Comparison of ENCODE assay signal across 8 cellular contexts in the genomic region with DNA sequence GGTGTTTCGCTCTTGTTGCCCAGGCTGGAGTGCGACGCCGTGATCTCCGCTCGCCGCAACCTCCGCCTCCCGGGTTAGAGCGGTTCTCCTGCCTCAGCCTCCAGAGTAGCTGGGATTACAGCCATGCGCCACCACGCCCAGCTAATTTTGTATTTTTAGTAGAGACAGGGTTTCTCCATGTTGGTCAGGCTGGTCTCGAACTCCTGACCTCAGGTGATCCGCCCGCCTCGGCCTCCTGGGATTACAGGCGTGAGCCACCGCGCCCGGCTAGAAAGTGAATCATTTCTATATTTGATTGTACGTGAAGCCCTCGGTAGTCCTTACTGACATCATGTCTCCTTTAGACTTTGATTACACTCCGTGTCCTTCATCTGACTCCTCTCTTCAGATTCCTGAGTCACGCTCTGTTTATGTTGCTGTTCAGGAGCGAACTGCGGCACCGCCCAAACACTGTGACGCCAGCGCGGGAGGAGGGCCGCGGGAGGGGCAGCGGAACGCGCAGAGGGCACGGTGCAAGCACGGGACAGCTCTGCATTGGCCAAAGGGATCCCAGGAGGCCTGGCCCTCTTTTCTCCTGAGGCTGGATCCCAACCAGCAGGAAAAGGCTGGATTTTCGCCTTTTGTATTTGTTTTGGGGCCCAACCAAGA.
A peak's percentile ranks its signal among the peaks of the same experiment; 100 is the strongest.
DNase-seq lines count a peak whose midpoint lies in the region; ATAC-seq and TF ChIP-seq lines count a peak whose summit lies in the region.

No MANE protein-coding gene starts in this region.

- H3K27ac ChIP-seq in skin epidermis, result peak overlapping the region in 20 of 21 experiments; percentile 73 to 96 (median 93)

- DNase-seq in GM12865 (ENCODE audit: low read depth) (peak; percentile 82), NCI-H2227 treated with DMSO at 0.1 percent for 48 hours (lab: John Stamatoyannopoulos, UW) (peak; percentile 43), iPS-NIHi7 (ENCODE audit: extremely low spot score) (peak; percentile 92), COR-L47 (lab: John Stamatoyannopoulos, UW) (no peak)
- DNase-seq in activated CD4-positive, CD25-positive, alpha-beta regulatory T cell treated with anti-CD3 and anti-CD28 coated beads, Interleukin-2, amount 50 U/mL, for 72 hours, result peak; percentile 85
- DNase-seq in central memory CD8-positive, alpha-beta T cell (ENCODE audit: low spot score in 2 of 2), result peak; percentile 83 to 88

- no peaks in the 10 kb centered on the region for H3K27me3 Mint-ChIP-seq in central memory CD8-positive, alpha-beta T cell

- no peaks in the 10 kb centered on the region for H3K9me3 Mint-ChIP-seq in central memory CD8-positive, alpha-beta T cell

- ATAC-seq in HG03060 (IDR thresholded peaks at IDR 0.05; ENCODE audit: low read depth, unreplicated experiment), result peak; percentile 59
- ATAC-seq in central memory CD8-positive, alpha-beta T cell (replicated peaks; ENCODE audit: extremely low read depth, poor library complexity, severe bottlenecking), result peak; percentile 64

- peaks cover 33% of the 10 kb centered on the region for H3K4me1 Mint-ChIP-seq in central memory CD8-positive, alpha-beta T cell

- peak overlapping the region; percentile 98 for H3K27ac Mint-ChIP-seq in central memory CD8-positive, alpha-beta T cell (ENCODE audit: low read depth)

- H3K36me3 Mint-ChIP-seq in central memory CD8-positive, alpha-beta T cell (ENCODE audit: insufficient read depth), result peaks cover 30% of the 10 kb centered on the region

- no peak for TF ChIP-seq CTCF in GM12865 (IDR thresholded peaks at IDR 0.05; ENCODE audit: insufficient read depth, low read depth, low read length, missing control alignments)

- H3K4me3 ChIP-seq in GM12865 (ENCODE audit: low read depth, low read length) (peak overlapping the region; percentile 68), skin epidermis (peak overlapping the region; percentile 51 to 90 (median 71))

- peak overlapping the region; percentile 89 for H3K4me3 Mint-ChIP-seq in central memory CD8-positive, alpha-beta T cell
